29 cellular contexts compared by ENCODE assay signal in the genomic region with DNA sequence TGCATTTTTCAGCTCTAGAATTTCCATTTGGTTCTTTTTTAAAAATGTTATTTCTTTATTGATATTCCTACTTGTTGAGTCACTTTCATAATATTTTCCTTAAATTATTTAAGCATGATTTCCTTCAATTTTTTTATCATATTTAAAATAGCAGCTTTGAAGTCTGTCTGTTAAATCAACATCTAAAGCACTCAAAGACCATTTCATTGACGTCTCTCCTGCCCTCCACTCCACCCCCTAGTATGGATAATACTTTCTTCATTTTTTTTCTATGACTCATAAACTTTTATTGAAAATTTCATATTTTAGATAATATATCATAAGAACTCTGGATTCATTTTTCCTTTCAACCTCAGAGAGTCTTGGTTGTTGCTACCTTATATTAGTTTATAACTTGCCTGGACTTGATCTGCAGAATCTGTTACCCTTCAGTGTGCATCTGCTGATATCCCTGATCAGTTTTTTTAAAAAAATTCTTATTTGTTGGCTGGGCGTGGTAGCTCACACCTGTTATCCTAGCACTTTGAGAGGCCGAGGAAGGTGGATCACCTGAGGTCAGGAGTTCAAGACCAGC. TPM values are rescaled to one million over a fixed set of nuclear protein-coding genes. Genes with fewer than 3 reads are reported as not detected.
A peak's percentile ranks its signal among the peaks of the same experiment; 100 is the strongest.
DNase-seq lines count a peak whose midpoint lies in the region; ATAC-seq and TF ChIP-seq lines count a peak whose summit lies in the region.
"Had no signal": no experiment of that assay in that cellular context is flagged by ENCODE, and none has a peak within 500 bp of the region (broad histone marks: within the 10 kb centered on the region; RNA-seq: fewer than 3 reads in every experiment).

No MANE protein-coding gene starts in this region.

- H3K79me2 ChIP-seq in SK-N-SH (ENCODE audit: insufficient read depth) = no peaks in the 10 kb centered on the region

- no peak overlapping the region for H3K9ac ChIP-seq in SK-N-SH
- H3K9ac ChIP-seq: BLaER1 had no signal

- H3K27me3 ChIP-seq in SK-N-SH (ENCODE audit: insufficient read depth) = no peaks in the 10 kb centered on the region
- no peaks in the 10 kb centered on the region for H3K27me3 ChIP-seq in body of pancreas
- H3K27me3 ChIP-seq in esophagus muscularis mucosa = no peaks in the 10 kb centered on the region
- no peaks in the 10 kb centered on the region for H3K27me3 ChIP-seq in tibial artery
- H3K27me3 ChIP-seq: BLaER1 had no signal

- TF ChIP-seq RAD21 in SK-N-SH (IDR thresholded peaks at IDR 0.05; ENCODE audit: low read length) = no peak

- TF ChIP-seq CTCF in SK-N-SH (IDR thresholded peaks at IDR 0.05) (no peak), astrocyte of the cerebellum (IDR thresholded peaks at IDR 0.05; ENCODE audit: low read depth, low read length, missing control alignments) (no peak), body of pancreas (IDR thresholded peaks at IDR 0.05) (no peak), esophagus muscularis mucosa (IDR thresholded peaks at IDR 0.05) (no peak), tibial artery (IDR thresholded peaks at IDR 0.05) (no peak)

- H3K4me1 ChIP-seq in SK-N-SH (ENCODE audit: control insufficient read depth in 1 of 2, insufficient read depth in 2 of 2, low read depth in 1 of 2, low read length in 1 of 2) (peaks cover 0 to 5% of the 10 kb centered on the region in 2 experiments; a peak in 2 of 4 replicates), body of pancreas (no peaks in the 10 kb centered on the region), esophagus muscularis mucosa (no peaks in the 10 kb centered on the region), tibial artery (peaks cover 0 to 15% (median 0%) of the 10 kb centered on the region in 4 donors)
- H3K4me1 ChIP-seq: Caco-2 had no signal

- in situ Hi-C loops in astrocyte of the cerebellum (cut with HindIII; ENCODE audit: low sequenced_read_pairs) = no loop called here

- POLR2A ChIA-PET in SK-N-SH (lab: Yijun Ruan, JAX) = no interaction called here

- DNase-seq in SK-N-SH = no peak
- DNase-seq in astrocyte of the cerebellum (ENCODE audit: low read depth) = peak; percentile 44
- peak; percentile 60 for DNase-seq in fibroblast of peridontal ligament (ENCODE audit: extremely low read depth)
- DNase-seq in body of pancreas = no peak
- no peak for DNase-seq in esophagus muscularis mucosa (ENCODE audit: extremely low spot score)
- DNase-seq in tibial artery = no peak
- DNase-seq: 8988T; activated CD4-positive, alpha-beta T cell treated with anti-CD3 and anti-CD28 coated beads for 48 hours; activated naive CD4-positive, alpha-beta T cell treated with anti-CD3 and anti-CD28 coated beads, Interleukin-2, amount 10 ng/mL, durations not matched to agents 7 days and 5 days; anterior cingulate cortex; Caco-2; DND-41; Karpas-422; kidney glomerular epithelial cell; NCI-H1092; NCI-H1930; NCI-H226; NCI-H774; OCI-M1; stimulated activated CD4-positive, alpha-beta T cell treated with anti-CD3 and anti-CD28 coated beads, Interleukin-4, amount 100 ng/mL, for 1 hour; stimulated activated naive CD4-positive, alpha-beta T cell had no signal

- H2AFZ ChIP-seq in SK-N-SH (ENCODE audit: low read depth) = no peak overlapping the region
- H2AFZ ChIP-seq: GM23338 had no signal

- no peak overlapping the region for H3K4me2 ChIP-seq in SK-N-SH
- H3K4me2 ChIP-seq: BLaER1, GM23338, smooth muscle cell had no signal

- H3K27ac ChIP-seq in SK-N-SH (ENCODE audit: low read depth in 2 of 2, low read length in 1 of 2) = peak overlapping the region in 1 of 2 experiments; percentile 64; a peak in 2 of 4 replicates
- no peak overlapping the region for H3K27ac ChIP-seq in body of pancreas
- no peak overlapping the region for H3K27ac ChIP-seq in esophagus muscularis mucosa (replicated peaks in 1 of 4)
- no peak overlapping the region for H3K27ac ChIP-seq in tibial artery
- H3K27ac ChIP-seq: BLaER1 had no signal

- TF ChIP-seq EP300 in SK-N-SH (IDR thresholded peaks at IDR 0.05; ENCODE audit: borderline replicate concordance in 1 of 2, low read depth in 1 of 2, low read length in 1 of 2) = no peak
- no peak for TF ChIP-seq EP300 in esophagus muscularis mucosa (IDR thresholded peaks at IDR 0.05)

- intact Hi-C loops in body of pancreas (cut with DNase I) = no loop called here
- intact Hi-C loops in esophagus muscularis mucosa (cut with DNase I) = no loop called here
- intact Hi-C loops in tibial artery (cut with DNase I; ENCODE audit: low total_unique reads) = no loop called here

- TF ChIP-seq POLR2A in body of pancreas (IDR thresholded peaks at IDR 0.05) (no peak), esophagus muscularis mucosa (IDR thresholded peaks at IDR 0.05; ENCODE audit: low read depth) (no peak)

- CTCF ChIA-PET in SK-N-SH (lab: Yijun Ruan, JAX) = interaction anchor here (0.6 to 0.7 kb wide), 2 partner anchors 22 to 29 kb away, joined by 3 read pairs; no protein-coding TSS in a partner anchor

- H4K20me1 ChIP-seq in SK-N-SH (ENCODE audit: insufficient read depth) = no peaks in the 10 kb centered on the region
- H4K20me1 ChIP-seq: BLaER1 had no signal

- no peaks in the 10 kb centered on the region for H3K9me2 ChIP-seq in SK-N-SH

- H3K36me3 ChIP-seq in SK-N-SH (replicated peaks in 1 of 2; ENCODE audit: control insufficient read depth in 1 of 2, insufficient read depth in 2 of 2, low read length in 1 of 2) (no peaks in the 10 kb centered on the region), body of pancreas (replicated peaks in 1 of 2; ENCODE audit: insufficient read depth in 1 of 2, low read depth in 2 of 2) (no peaks in the 10 kb centered on the region), esophagus muscularis mucosa (no peaks in the 10 kb centered on the region), tibial artery (no peaks in the 10 kb centered on the region)
- H3K36me3 ChIP-seq: BLaER1, thoracic aorta had no signal

- 32% methylated on average over 3 of the region's 3 CpGs for WGBS in SK-N-SH (ENCODE audit: low lambda C conversion rate)
- 64 to 65% methylated on average over 3 of the region's 3 CpGs for WGBS in body of pancreas, 2 donors
- WGBS in esophagus muscularis mucosa = 81% methylated on average over 3 of the region's 3 CpGs

- ATAC-seq in SK-N-SH treated with all-trans-retinoic acid at 6 μM for 48 hours = no peak
- no peak for ATAC-seq in body of pancreas
- ATAC-seq in esophagus mucosa = no peak
- ATAC-seq: GM23338 had no signal

- H3F3A ChIP-seq in SK-N-SH (replicated peaks; ENCODE audit: insufficient read depth) = peaks cover 9% of the 10 kb centered on the region

- H3K9me3 ChIP-seq in SK-N-SH (peaks cover 3% of the 10 kb centered on the region; the same call in 1 of the 2 replicates), body of pancreas (no peaks in the 10 kb centered on the region), esophagus muscularis mucosa (peaks cover 0 to 10% (median 0%) of the 10 kb centered on the region in 4 donors), tibial artery (peaks cover 0 to 10% (median 0%) of the 10 kb centered on the region in 3 donors)
- H3K9me3 ChIP-seq: Caco-2 had no signal

- H3K4me3 ChIP-seq in SK-N-SH (ENCODE audit: low read depth in 2 of 2, low read length in 1 of 2) (no peak overlapping the region), astrocyte of the cerebellum (ENCODE audit: low read depth, low read length) (no peak overlapping the region), body of pancreas (no peak overlapping the region), esophagus muscularis mucosa (no peak overlapping the region), tibial artery (no peak overlapping the region)
- H3K4me3 ChIP-seq: BLaER1, coronary artery, GM23338, lung, smooth muscle cell, thoracic aorta had no signal

TF ChIP-seq in SK-N-SH treated with all-trans-retinoic acid at 6 μM for 48 hours, 23 proteins besides CTCF, POLR2A, EP300 and RAD21:
- TF ChIP-seq, protein P1, sequence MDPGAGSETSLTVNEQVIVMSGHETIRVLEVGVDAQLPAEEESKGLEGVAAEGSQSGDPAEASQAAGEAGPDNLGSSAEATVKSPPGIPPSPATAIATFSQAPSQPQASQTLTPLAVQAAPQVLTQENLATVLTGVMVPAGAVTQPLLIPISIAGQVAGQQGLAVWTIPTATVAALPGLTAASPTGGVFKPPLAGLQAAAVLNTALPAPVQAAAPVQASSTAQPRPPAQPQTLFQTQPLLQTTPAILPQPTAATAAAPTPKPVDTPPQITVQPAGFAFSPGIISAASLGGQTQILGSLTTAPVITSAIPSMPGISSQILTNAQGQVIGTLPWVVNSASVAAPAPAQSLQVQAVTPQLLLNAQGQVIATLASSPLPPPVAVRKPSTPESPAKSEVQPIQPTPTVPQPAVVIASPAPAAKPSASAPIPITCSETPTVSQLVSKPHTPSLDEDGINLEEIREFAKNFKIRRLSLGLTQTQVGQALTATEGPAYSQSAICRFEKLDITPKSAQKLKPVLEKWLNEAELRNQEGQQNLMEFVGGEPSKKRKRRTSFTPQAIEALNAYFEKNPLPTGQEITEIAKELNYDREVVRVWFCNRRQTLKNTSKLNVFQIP (CRISPR knock-in tag; IDR thresholded peaks at IDR 0.05; ENCODE audit: borderline replicate concordance, low read depth) = no peak
- TF ChIP-seq ISL1 (CRISPR knock-in tag; IDR thresholded peaks at IDR 0.05) = peak; percentile 50

TF ChIP-seq in SK-N-SH, 30 proteins besides CTCF, POLR2A, EP300 and RAD21 (continues in another document):
- no peak for TF ChIP-seq ELF1 (IDR thresholded peaks at IDR 0.05)
- no peak for TF ChIP-seq TCF12 (IDR thresholded peaks at IDR 0.05)
- no peak for TF ChIP-seq MXI1 (IDR thresholded peaks at IDR 0.05; ENCODE audit: low read depth, low read length)
- no peak for TF ChIP-seq RFX5 (IDR thresholded peaks at IDR 0.05; ENCODE audit: low read length)
- TF ChIP-seq SMC3 (IDR thresholded peaks at IDR 0.05; ENCODE audit: low read depth, low read length) = no peak
- no peak for TF ChIP-seq TEAD4 (IDR thresholded peaks at IDR 0.05; ENCODE audit: borderline replicate concordance, insufficient read depth)
- no peak for TF ChIP-seq SIN3A (IDR thresholded peaks at IDR 0.05; ENCODE audit: borderline replicate concordance, low read depth, low read length)

RNA-seq across cellular contexts. Expression of a gene that starts 59.0 kb away (rescaled TPM):
- 0.41 and 0.76 TPM in 2 replicates for polyA plus RNA-seq in SK-N-SH (2012; rRNA removed)
- polyA plus RNA-seq in SK-N-SH (2012; cell fraction: cytosol; rRNA removed) = 0.64 and 0.73 TPM in 2 replicates
- 1.3 TPM in 2 replicates for polyA plus RNA-seq in SK-N-SH (2012; cell fraction: nucleus; rRNA removed)
- total RNA-seq in body of pancreas (1 to 10 TPM; 2.6 to 3.9 TPM), esophagus muscularis mucosa (1 to 10 TPM in 3 of 4 donors, under 1 TPM in 1; 0.99 to 2.5 (median 1.4) TPM), esophagus mucosa (0.80 TPM)

Comparison
In these comparisons a context has a peak if more than half of its experiments do, and no peak if none do; other contexts are left out.
1. DNase-seq: peak in astrocyte of the cerebellum (single experiment) and fibroblast of peridontal ligament (single experiment); none in SK-N-SH (single experiment), body of pancreas (0 of 4), esophagus muscularis mucosa (single experiment) and tibial artery (0 of 2).